34 cellular contexts compared by ENCODE assay signal in the genomic region with DNA sequence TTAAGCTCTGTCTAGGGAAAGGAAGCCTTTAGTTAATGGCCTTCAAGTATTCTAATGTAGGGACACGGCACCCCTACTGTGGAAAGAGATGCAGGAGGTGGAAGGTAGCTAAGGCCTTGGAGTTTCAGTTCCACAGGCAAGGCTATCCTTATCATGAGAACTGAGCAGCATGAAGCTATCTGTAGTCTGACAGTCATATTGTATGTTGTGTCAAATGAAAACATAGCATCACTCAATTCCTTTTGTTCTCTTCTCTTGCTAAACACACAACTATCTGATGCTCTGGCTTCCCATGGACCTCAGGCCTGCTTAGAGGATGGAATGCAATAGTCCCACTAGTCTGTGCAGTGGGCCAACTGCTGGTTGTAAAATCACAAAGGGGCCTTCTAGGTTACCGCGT.
"Had no signal": no experiment of that assay in that cellular context is flagged by ENCODE, and none has a peak within 500 bp of the region (broad histone marks: within the 10 kb centered on the region; RNA-seq: fewer than 3 reads in every experiment).

No MANE protein-coding gene starts in this region.

- H3K27me3 ChIP-seq: adrenal gland, body of pancreas, brain microvascular endothelial cell, breast epithelium, cardiac muscle cell had no signal

- H3K9me3 ChIP-seq: adrenal gland, body of pancreas, breast epithelium had no signal

- FAIRE-seq: astrocyte, TTC549 had no signal

- H3K36me3 ChIP-seq: adrenal gland, brain microvascular endothelial cell, breast epithelium, cardiac muscle cell had no signal

- H3K27ac ChIP-seq: adrenal gland, body of pancreas, brain microvascular endothelial cell, breast epithelium, cardiac muscle cell, VCaP had no signal

- H3K4me1 ChIP-seq: adrenal gland, body of pancreas, breast epithelium had no signal

- DNase-seq: activated B cell treated with CpG ODN at 0.5 μM for 24 hours; activated CD4-positive, alpha-beta memory T cell treated with anti-CD3 and anti-CD28 coated beads for 36 hours; activated CD4-positive, alpha-beta T cell treated with anti-CD3 and anti-CD28 coated beads for 4 hours; activated CD4-positive, alpha-beta T cell treated with anti-CD3 and anti-CD28 coated beads, Interleukin-2, amount 10 ng/mL, durations not matched to agents 24 days and 14 days; activated CD4-positive, alpha-beta T cell treated with anti-CD3 and anti-CD28 coated beads, Interleukin-2, amount 50 U/mL, for 1 hour; activated CD4-positive, alpha-beta T cell treated with anti-CD3 and anti-CD28 coated beads, Interleukin-2, amount 50 U/mL, for 4 hours; activated CD4-positive, CD25-positive, alpha-beta regulatory T cell treated with anti-CD3 and anti-CD28 coated beads, Interleukin-2, amount 50 U/mL, for 72 hours; activated CD8-positive, alpha-beta memory T cell treated with anti-CD3 and anti-CD28 coated beads, Interleukin-2, amount 50 U/mL, for 4 hours; activated CD8-positive, alpha-beta T cell treated with anti-CD3 and anti-CD28 coated beads for 36 hours; activated effector memory CD4-positive, alpha-beta T cell treated with anti-CD3 and anti-CD28 coated beads, Interleukin-2, amount 50 U/mL, for 16 hours; activated gamma-delta T cell treated with Interleukin-2 at 50 U/mL for 16 hours; activated naive CD4-positive, alpha-beta T cell; activated naive CD4-positive, alpha-beta T cell treated with anti-CD3 and anti-CD28 coated beads for 36 hours; activated naive CD4-positive, alpha-beta T cell treated with anti-CD3 and anti-CD28 coated beads, Interleukin-2, amount 50 U/mL, for 16 hours; activated naive CD8-positive, alpha-beta T cell treated with anti-CD3 and anti-CD28 coated beads for 36 hours; activated T-cell treated with anti-CD3 and anti-CD28 coated beads for 4 hours; activated T-cell treated with anti-CD3 and anti-CD28 coated beads, Interleukin-2, amount 50 U/mL, for 1 hour; activated T-cell treated with anti-CD3 and anti-CD28 coated beads, Interleukin-2, amount 50 U/mL, for 4 hours; activated T-cell treated with anti-CD3 and anti-CD28 coated beads, Interleukin-2, amount 50 U/mL, for 72 hours; adrenal gland; amniotic stem cell; aorta; body of pancreas; brain microvascular endothelial cell; central memory CD4-positive, alpha-beta T cell; SW 1271; T-helper 1 cell; T-helper 2 cell; T-helper 9 cell had no signal

- H3K4me3 ChIP-seq: adrenal gland, body of pancreas, breast epithelium, cardiac muscle cell had no signal
